ENCODE assay signal across 9 cellular contexts in the genomic region with DNA sequence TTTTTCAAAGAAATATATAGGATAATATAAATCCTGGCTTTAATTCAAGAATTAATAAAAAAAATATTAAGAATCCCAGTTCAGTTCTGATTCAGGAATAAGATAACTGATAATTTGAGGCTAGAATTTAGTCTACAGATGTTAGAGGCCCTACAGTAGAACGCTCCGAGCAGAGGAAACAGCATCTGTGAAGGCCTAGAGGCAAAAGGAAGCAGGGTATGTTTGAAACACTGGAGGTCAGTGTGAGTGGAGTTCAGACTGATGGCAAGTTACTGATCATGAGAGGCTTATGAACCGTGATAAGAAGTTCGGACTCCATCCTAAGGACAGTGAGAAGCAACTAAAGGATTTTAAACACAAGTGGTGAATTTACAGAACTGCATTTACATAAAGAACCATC. TPM values are rescaled to one million over a fixed set of nuclear protein-coding genes. Genes with fewer than 3 reads are reported as not detected.
DNase-seq lines count a peak whose midpoint lies in the region; ATAC-seq, FAIRE-seq and TF ChIP-seq lines count a peak whose summit lies in the region.
"Not testable (repeated sequence)": the region's sequence is repeated elsewhere in the genome, so short reads cannot be mapped to it uniquely, and the experiment has no call there.
"Had no signal": no experiment of that assay in that cellular context is flagged by ENCODE, and none has a peak within 500 bp of the region (broad histone marks: within the 10 kb centered on the region; RNA-seq: fewer than 3 reads in every experiment).

No MANE protein-coding gene starts in this region.

- not testable (repeated sequence) for FAIRE-seq in GM12878 (lab: Jason Lieb, UNC)

- H3K27me3 ChIP-seq in CD4-positive, alpha-beta T cell (ENCODE audit: control insufficient read depth, insufficient read depth, low read length); HCT116 (ENCODE audit: insufficient read depth, low read length); Panc1 (ENCODE audit: control insufficient read depth, insufficient read depth, low read length); GM12878 (replicated peaks in 1 of 2; ENCODE audit: control insufficient read depth in 2 of 2, insufficient read depth in 2 of 2, low read length in 1 of 2); lower lobe of right lung (ENCODE audit: low read depth): not testable (repeated sequence)

- not testable (repeated sequence) for TF ChIP-seq RAD21 in HCT116 (IDR thresholded peaks at IDR 0.05; ENCODE audit: low read depth); GM12878 (IDR thresholded peaks at IDR 0.05; ENCODE audit: insufficient read depth, low read depth, low read length)

- H3K79me2 ChIP-seq in HCT116 (ENCODE audit: insufficient read depth, low read length); GM12878 (ENCODE audit: control insufficient read depth, insufficient read depth, low read length): not testable (repeated sequence)

- not testable (repeated sequence) for H3K9me3 ChIP-seq in CD4-positive, alpha-beta T cell (ENCODE audit: control insufficient read depth, low read length); HCT116 (ENCODE audit: control insufficient read depth in 1 of 2, insufficient read depth in 1 of 2, low read depth in 1 of 2, low read length in 2 of 2); Panc1 (ENCODE audit: control insufficient read depth, insufficient read depth, low read depth, low read length); GM12878 (replicated peaks; ENCODE audit: control insufficient read depth, insufficient read depth, low read length); lower lobe of right lung

- not testable (repeated sequence) for H3K9me3 Mint-ChIP-seq in CD4-positive, alpha-beta T cell; activated CD4-positive, alpha-beta T cell treated with anti-CD3 and anti-CD28 coated beads for 36 hours (ENCODE audit: low read depth)

- H3K27ac Mint-ChIP-seq in CD4-positive, alpha-beta T cell; activated CD4-positive, alpha-beta T cell treated with anti-CD3 and anti-CD28 coated beads for 36 hours: not testable (repeated sequence)

- H3K27me3 Mint-ChIP-seq in CD4-positive, alpha-beta T cell; activated CD4-positive, alpha-beta T cell treated with anti-CD3 and anti-CD28 coated beads for 36 hours: not testable (repeated sequence)

- H3K9ac ChIP-seq in HCT116 (ENCODE audit: low read length); GM12878 (ENCODE audit: control insufficient read depth, insufficient read depth, low read length): not testable (repeated sequence)

- not testable (repeated sequence) for H3K27ac ChIP-seq in CD4-positive, alpha-beta T cell (ENCODE audit: low read depth, low read length); HCT116 (ENCODE audit: low read depth, low read length); Panc1 (ENCODE audit: low read length); GM12878 (ENCODE audit: control insufficient read depth, insufficient read depth); lower lobe of right lung

- H2AFZ ChIP-seq in HCT116 (ENCODE audit: low read depth, low read length, poor library complexity, severe bottlenecking); GM12878 (ENCODE audit: control insufficient read depth, low read depth, low read length): not testable (repeated sequence)

- no CpG with 5 or more reads among the region's 4 CpGs for WGBS in GM12878 (ENCODE audit: insufficient coverage, insufficient replicate concordance, low lambda C conversion rate, missing lambda C conversion rate)

- not testable (repeated sequence) for H3K4me3 Mint-ChIP-seq in CD4-positive, alpha-beta T cell; activated CD4-positive, alpha-beta T cell treated with anti-CD3 and anti-CD28 coated beads for 36 hours

- SMC1A ChIA-PET in GM12878 (lab: Charles Lee; ENCODE audit: uncharacterized antibody, unreplicated experiment), result not testable (repeated sequence)

- not testable (repeated sequence) for H3K4me2 ChIP-seq in HCT116 (ENCODE audit: low read length); GM12878 (ENCODE audit: control insufficient read depth, insufficient read depth)

- TF ChIP-seq POLR2A in HCT116 (IDR thresholded peaks at IDR 0.05; ENCODE audit: borderline replicate concordance, extremely low read depth, insufficient read depth, insufficient read length); GM12878 (IDR thresholded peaks at IDR 0.05; ENCODE audit: low read depth, low read length): not testable (repeated sequence)

- H3K36me3 Mint-ChIP-seq in CD4-positive, alpha-beta T cell (ENCODE audit: low read depth); activated CD4-positive, alpha-beta T cell treated with anti-CD3 and anti-CD28 coated beads for 36 hours (ENCODE audit: low read depth): not testable (repeated sequence)

- H3K36me3 ChIP-seq in HCT116 (ENCODE audit: control insufficient read depth in 1 of 2, insufficient read depth in 2 of 2, low read length in 2 of 2); Panc1 (ENCODE audit: control insufficient read depth, insufficient read depth, low read length); GM12878 (ENCODE audit: control insufficient read depth in 2 of 2, insufficient read depth in 2 of 2, low read length in 1 of 2); lower lobe of right lung: not testable (repeated sequence)

- RAD21 ChIA-PET in HCT116 (lab: Charles Lee; ENCODE audit: low non-redundant PET in 1 of 2, low total read pairs in 2 of 2, uncharacterized antibody in 2 of 2, unreplicated experiment in 2 of 2); GM12878 (lab: Charles Lee; ENCODE audit: unreplicated experiment): not testable (repeated sequence)

- not testable (repeated sequence) for H3K4me1 Mint-ChIP-seq in CD4-positive, alpha-beta T cell (ENCODE audit: low read depth); activated CD4-positive, alpha-beta T cell treated with anti-CD3 and anti-CD28 coated beads for 36 hours

- intact Hi-C loops in CD4-positive, alpha-beta T cell (cut with DNase I, micrococcal nuclease); HCT116 (cut with micrococcal nuclease); Panc1 (cut with micrococcal nuclease; ENCODE audit: unreplicated experiment); activated CD4-positive, alpha-beta T cell treated with anti-CD3 and anti-CD28 coated beads for 36 hours (cut with DNase I, micrococcal nuclease); GM12878 (cut with micrococcal nuclease; ENCODE audit: unreplicated experiment); left ventricle myocardium superior (cut with micrococcal nuclease); lower lobe of right lung (cut with DNase I); sciatic nerve (cut with DNase I): not testable (repeated sequence)

- not testable (repeated sequence) for DNase-seq in CD4-positive, alpha-beta T cell; HCT116 (ENCODE audit: low read depth, low spot score); Panc1 (ENCODE audit: low read depth, low spot score); activated CD4-positive, alpha-beta T cell treated with anti-CD3 and anti-CD28 coated beads for 36 hours; GM12878 (ENCODE audit: low read depth, low spot score); left ventricle myocardium superior; lower lobe of right lung; sciatic nerve (ENCODE audit: low spot score)

- ATAC-seq in CD4-positive, alpha-beta T cell (ENCODE audit: poor library complexity), result peak; percentile 40
- ATAC-seq in HCT116 (peak; percentile 80), Panc1 (peak; percentile 86), GM12878 (0 out of 3 replicates have a peak, but pooled peaks have one; percentile 13), left ventricle myocardium superior (peak; percentile 69), lower lobe of right lung (peak; percentile 42 to 71), sciatic nerve (peak; percentile 53)
- peak; percentile 38 for ATAC-seq in activated CD4-positive, alpha-beta T cell treated with anti-CD3 and anti-CD28 coated beads for 36 hours

- not testable (repeated sequence) for H3K9me2 ChIP-seq in HCT116 (ENCODE audit: insufficient read depth)

- TF ChIP-seq EP300 in GM12878 (IDR thresholded peaks at IDR 0.05; ENCODE audit: borderline replicate concordance in 1 of 2, control insufficient read depth in 1 of 2, low read depth in 2 of 2, low read length in 2 of 2), result not testable (repeated sequence)

- not testable (repeated sequence) for TF ChIP-seq CTCF in CD4-positive, alpha-beta T cell (IDR thresholded peaks at IDR 0.05); HCT116 (IDR thresholded peaks at IDR 0.05 in 2 of 3, conservative IDR thresholded peaks at IDR 0.05 in 1 of 3; ENCODE audit: borderline replicate concordance in 1 of 3, insufficient read depth in 1 of 3, low read depth in 2 of 3, low read length in 2 of 3); Panc1 (IDR thresholded peaks at IDR 0.05); GM12878 (IDR thresholded peaks at IDR 0.05 in 2 of 3, conservative IDR thresholded peaks at IDR 0.05 in 1 of 3; ENCODE audit: control insufficient read depth in 2 of 3, extremely low read depth in 1 of 3, insufficient read depth in 1 of 3, low read depth in 3 of 3, low read length in 3 of 3); lower lobe of right lung (IDR thresholded peaks at IDR 0.05)

- H3K4me3 ChIP-seq in HCT116 (replicated peaks in 1 of 2; ENCODE audit: low read depth in 1 of 2, low read length in 2 of 2); Panc1 (ENCODE audit: low read depth in 2 of 2, low read length in 2 of 2); GM12878; lower lobe of right lung: not testable (repeated sequence)

- in situ Hi-C loops in Panc1 (cut with HindIII; ENCODE audit: low pct_unique_long_range_greater_than_20kb, low sequenced_read_pairs); GM12878 (cut with MboI): not testable (repeated sequence)

- not testable (repeated sequence) for BruUV-seq in HCT116 (replicated peaks; lab: Mats Ljungman, UMichigan); Panc1 (replicated peaks; lab: Mats Ljungman, UMichigan); GM12878 (replicated peaks; lab: Mats Ljungman, UMichigan)

- not testable (repeated sequence) for H3K4me1 ChIP-seq in HCT116 (ENCODE audit: control insufficient read depth in 1 of 2, insufficient read depth in 2 of 2, low read length in 2 of 2); Panc1 (ENCODE audit: control insufficient read depth, insufficient read depth, low read length); GM12878 (ENCODE audit: control insufficient read depth, insufficient read depth, low read length); lower lobe of right lung

- POLR2A ChIA-PET in CD4-positive, alpha-beta T cell (lab: Charles Lee); HCT116 (lab: Charles Lee); Panc1 (lab: Charles Lee); activated CD4-positive, alpha-beta T cell treated with anti-CD3 and anti-CD28 coated beads for 36 hours (lab: Charles Lee); GM12878 (lab: Charles Lee): not testable (repeated sequence)

- CTCF ChIA-PET in CD4-positive, alpha-beta T cell (lab: Charles Lee); HCT116 (lab: Charles Lee); Panc1 (lab: Charles Lee); activated CD4-positive, alpha-beta T cell treated with anti-CD3 and anti-CD28 coated beads for 36 hours (lab: Charles Lee); GM12878 (lab: Yijun Ruan, JAX): not testable (repeated sequence)

- H4K20me1 ChIP-seq in HCT116 (ENCODE audit: insufficient read depth); GM12878 (ENCODE audit: control insufficient read depth, insufficient read depth): not testable (repeated sequence)

RNA-seq across cellular contexts. Expression of a gene that starts 10.4 kb away (rescaled TPM):
- total RNA-seq in CD4-positive, alpha-beta T cell, result under 1 TPM in 1 of 2 experiments, not detected in 1; 0.42 TPM
- 0.74 TPM for total RNA-seq in HCT116 (2021; ENCODE audit: unreplicated experiment)
- 0.35 and 0.99 TPM in 2 replicates for polyA plus RNA-seq in HCT116 (2012)
- total RNA-seq in Panc1 (2021; ENCODE audit: unreplicated experiment), result 0.59 TPM
- polyA plus RNA-seq in Panc1 (2012; ENCODE audit: insufficient read length), result not detected
- total RNA-seq in activated CD4-positive, alpha-beta T cell treated with anti-CD3 and anti-CD28 coated beads for 36 hours, result under 1 TPM; 0.41 to 0.46 TPM
- 3.0 and 4.9 TPM in 2 replicates for total RNA-seq in GM12878 (2013; cell fraction: nucleolus; rRNA removed)
- 5.1 and 11.8 TPM in 2 replicates for total RNA-seq in GM12878 (2014; rRNA removed)
- total RNA-seq in GM12878 (2014; rRNA removed; fragmentation: Illumina TruSeq; extraction: Trizol), result 0.18 and 0.67 TPM in 2 replicates
- total RNA-seq in GM12878 (2021), result not detected in 2 replicates
- 6.4 TPM for polyA plus RNA-seq in GM12878 (2011; ENCODE audit: low read depth)
- 0.82 and 25.5 TPM in 2 replicates for polyA plus RNA-seq in GM12878 (2011; rRNA removed)
- 21.5 and 26.6 TPM in 2 replicates for polyA plus RNA-seq in GM12878 (2011; cell fraction: cytosol; rRNA removed)
- 6.2 and 6.8 TPM in 2 replicates for polyA plus RNA-seq in GM12878 (2011; cell fraction: nucleus; rRNA removed)
- polyA plus RNA-seq in GM12878 (2012), result 0.79 and 4.0 TPM in 2 replicates
- polyA plus RNA-seq in GM12878 (2014; fragmentation: Illumina TruSeq; extraction: Trizol), result 5.2 and 7.1 TPM in 2 replicates
- under 1 TPM in 1 of 2 experiments, not detected in 1; 0.11 TPM for polyA plus RNA-seq in GM12878 (2014; fragmentation: Nextera tagmentation; extraction: Ambion mirVana)
- 5.1 and 7.3 TPM in 2 replicates for polyA plus RNA-seq in GM12878 (2014; rRNA removed)
- 10 to 100 TPM in 1 of 2 experiments, 1 to 10 TPM in 1; 1.5 to 10.7 TPM for polyA plus RNA-seq in GM12878 (2016; fragmentation: Nextera tagmentation; extraction: Ambion mirVana)
- 8.0 and 22.8 TPM in 2 replicates for polyA minus RNA-seq in GM12878 (2011; rRNA and poly(A)+ RNA removed)
- 5.2 TPM in 1 of 2 replicates, not detected in the other for polyA minus RNA-seq in GM12878 (2011; cell fraction: cytosol; rRNA and poly(A)+ RNA removed)
- 0.36 and 0.48 TPM in 2 replicates for polyA minus RNA-seq in GM12878 (2011; cell fraction: nucleus; rRNA and poly(A)+ RNA removed)
- not detected for total RNA-seq in left ventricle myocardium superior
- not detected for total RNA-seq in lower lobe of right lung
- total RNA-seq in sciatic nerve, result not detected
- total RNA-seq: A673 had no signal

Comparison
In these comparisons a context has a peak if more than half of its experiments do, and no peak if none do; other contexts are left out.
1. ATAC-seq: peak in every context shown above with its lines; median percentile 86 in Panc1; 80 in HCT116; 69 in left ventricle myocardium superior; 56 in lower lobe of right lung; 53 in sciatic nerve; 40 in CD4-positive, alpha-beta T cell; 38 in activated CD4-positive, alpha-beta T cell treated with anti-CD3 and anti-CD28 coated beads for 36 hours; 13 in GM12878.